ENCODE assay signal across 8 cellular contexts in genomic region chr17:1592751-1593629, GRCh38. TPM values are rescaled to one million over a fixed set of nuclear protein-coding genes. Genes with fewer than 3 reads are reported as not detected.
A peak's percentile ranks its signal among the peaks of the same experiment; 100 is the strongest.
DNase-seq lines count a peak whose midpoint lies in the region; ATAC-seq and TF ChIP-seq lines count a peak whose summit lies in the region.

No MANE protein-coding gene starts in this region.

- H3K4me1 ChIP-seq in duodenal mucosa (ENCODE audit: control insufficient read depth in 1 of 2, insufficient read depth in 2 of 2, low read length in 2 of 2) (peaks cover 36 to 54% of the 10 kb centered on the region in 2 donors), PC-3 (ENCODE audit: insufficient read depth, low read length) (peaks cover 13% of the 10 kb centered on the region)

- H3K27ac ChIP-seq in duodenal mucosa (ENCODE audit: low read depth, low read length): no peak overlapping the region
- H3K27ac ChIP-seq in PC-3 (ENCODE audit: low read length): no peak overlapping the region

- ATAC-seq in GM21360 (IDR thresholded peaks at IDR 0.05; ENCODE audit: unreplicated experiment) (peak; percentile 52), HG03378 (IDR thresholded peaks at IDR 0.05; ENCODE audit: unreplicated experiment) (peak; percentile 60), PC-3 (no peak), HG02870 (IDR thresholded peaks at IDR 0.05; ENCODE audit: unreplicated experiment) (no peak)

- TF ChIP-seq CTCF in GM12864 (IDR thresholded peaks at IDR 0.05; ENCODE audit: low read depth, low read length, missing control alignments) (no peak), PC-3 (conservative IDR thresholded peaks at IDR 0.05; ENCODE audit: low read depth, low read length) (no peak)

- H3K36me3 ChIP-seq in duodenal mucosa (ENCODE audit: control insufficient read depth in 1 of 2, insufficient read depth in 2 of 2, low read length in 2 of 2) (no peaks in the 10 kb centered on the region), PC-3 (ENCODE audit: low read depth, low read length) (no peaks in the 10 kb centered on the region)

- H3K9me2 ChIP-seq in PC-3 (replicated peaks; ENCODE audit: low read length): no peaks in the 10 kb centered on the region

- intact Hi-C loops in PC-3 (cut with micrococcal nuclease): no loop called here

- H3K9me3 ChIP-seq in duodenal mucosa (ENCODE audit: control insufficient read depth in 1 of 2, low read length in 2 of 2) (no peaks in the 10 kb centered on the region), PC-3 (ENCODE audit: low read length) (no peaks in the 10 kb centered on the region)

- POLR2A ChIA-PET in PC-3 (lab: Charles Lee; ENCODE audit: unreplicated experiment): interaction anchor here (0.6 kb wide), 1 partner anchor 129 kb away, joined by 3 read pairs; no protein-coding TSS in a partner anchor

- H3K9ac ChIP-seq in duodenal mucosa (ENCODE audit: low read depth in 1 of 2, low read length in 2 of 2) (peak overlapping the region; percentile 1 to 17), PC-3 (ENCODE audit: low read length) (no peak overlapping the region)

- H3K4me2 ChIP-seq in PC-3 (ENCODE audit: low read length): no peak overlapping the region

- H2AFZ ChIP-seq in PC-3 (ENCODE audit: low read length): no peak overlapping the region

- no peaks in the 10 kb centered on the region for H3K27me3 ChIP-seq in duodenal mucosa (ENCODE audit: control insufficient read depth in 1 of 2, insufficient read depth in 2 of 2, low read length in 2 of 2)
- H3K27me3 ChIP-seq in PC-3 (ENCODE audit: low read length): no peaks in the 10 kb centered on the region

- CTCF ChIA-PET in PC-3 (lab: Charles Lee): no interaction called here

- H3K79me2 ChIP-seq in PC-3 (ENCODE audit: low read length): no peaks in the 10 kb centered on the region

- H3F3A ChIP-seq in PC-3 (ENCODE audit: low read length, unreplicated experiment): no peaks in the 10 kb centered on the region

- H3K4me3 ChIP-seq in GM12864 (ENCODE audit: low read depth, low read length): peak overlapping the region; percentile 9
- peak overlapping the region in 1 of 2 donors; percentile 11 for H3K4me3 ChIP-seq in duodenal mucosa (ENCODE audit: low read depth in 1 of 2, low read length in 2 of 2)
- no peak overlapping the region for H3K4me3 ChIP-seq in PC-3 (ENCODE audit: low read length)

- H4K20me1 ChIP-seq in PC-3 (ENCODE audit: low read length): peaks cover 4% of the 10 kb centered on the region; the same call in 1 of the 2 replicates

- no peak for DNase-seq in GM12864 (ENCODE audit: low read depth)
- DNase-seq in PC-3: no peak
- DNase-seq in dedifferentiated amniotic fluid mesenchymal stem cell (ENCODE audit: extremely low spot score): no peak
- no peak for DNase-seq in NCI-H2029 (lab: John Stamatoyannopoulos, UW)

- BruUV-seq in PC-3 (replicated peaks; lab: Mats Ljungman, UMichigan): no TSS peak

RNA-seq across cellular contexts. Expression of gene PITPNA, which starts 30.4 kb away (rescaled TPM):
- total RNA-seq in PC-3 (2014; rRNA removed): 31.2 and 31.5 TPM in 2 replicates

RNA-seq across cellular contexts. Expression of gene SLC43A2, which starts 35.6 kb away (rescaled TPM):
- total RNA-seq in PC-3 (2014; rRNA removed): 6.2 and 17.1 TPM in 2 replicates

RNA-seq across cellular contexts. Expression of gene SCARF1, which starts 52.5 kb away (rescaled TPM):
- total RNA-seq in PC-3 (2014; rRNA removed): 0.73 and 0.81 TPM in 2 replicates

RNA-seq across cellular contexts. Expression of gene RILP, which starts 56.7 kb away (rescaled TPM):
- 27.6 and 27.8 TPM in 2 replicates for total RNA-seq in PC-3 (2014; rRNA removed)

Comparison
In these comparisons a context has a peak if more than half of its experiments do, and no peak if none do; other contexts are left out.
1. ATAC-seq: peak in GM21360 (single experiment) and HG03378 (single experiment); none in PC-3 (single experiment) and HG02870 (single experiment).